1 cellular context compared by ENCODE assay signal in the genomic region with DNA sequence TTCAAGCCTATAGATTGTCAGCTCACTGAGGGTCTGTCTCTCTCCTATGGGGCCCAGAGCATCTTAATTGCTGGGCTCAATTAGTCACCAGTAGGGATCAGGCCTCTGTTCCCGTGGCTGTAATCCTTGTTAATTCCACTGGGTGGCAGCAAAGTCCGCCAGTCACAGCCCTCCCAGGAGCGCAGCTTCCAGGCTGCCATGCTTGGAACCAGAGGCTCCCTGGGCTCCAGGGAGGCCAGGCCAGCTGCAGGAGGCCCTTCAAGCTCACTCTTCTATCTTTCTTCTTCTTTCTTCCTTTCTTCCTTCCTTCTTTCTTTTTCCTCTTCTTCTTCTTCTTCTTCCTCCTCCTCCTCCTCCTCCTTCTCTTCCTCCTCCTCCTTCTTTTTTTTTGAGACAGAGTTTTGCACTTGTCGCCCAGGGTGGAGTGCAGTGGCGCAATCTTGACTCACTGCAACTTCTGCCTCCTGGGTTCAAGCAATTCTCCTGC.
TF ChIP-seq lines count a peak whose summit lies in the region.

No MANE protein-coding gene starts in this region.

TF ChIP-seq in K562, 482 proteins besides CTCF, POLR2A, EP300 and RAD21 (continued from another document and continues in another):
- peak; percentile 84 for TF ChIP-seq CC2D1A (IDR thresholded peaks at IDR 0.05)
- TF ChIP-seq CGGBP1 (CRISPR knock-in tag; IDR thresholded peaks at IDR 0.05), result no peak
- TF ChIP-seq PBX2 (CRISPR knock-in tag; IDR thresholded peaks at IDR 0.05; ENCODE audit: low read depth), result no peak
- no peak for TF ChIP-seq PBX2 (tag; conservative IDR thresholded peaks at IDR 0.05; ENCODE audit: low read depth)
- TF ChIP-seq NFE2 (IDR thresholded peaks at IDR 0.05; ENCODE audit: low read depth), result no peak
- TF ChIP-seq PML (IDR thresholded peaks at IDR 0.05; ENCODE audit: low read length), result no peak
- no peak for TF ChIP-seq NFXL1 (CRISPR knock-in tag; IDR thresholded peaks at IDR 0.05)
- no peak for TF ChIP-seq ZBTB8A (IDR thresholded peaks at IDR 0.05; ENCODE audit: partially characterized antibody)
- TF ChIP-seq SMC3 (conservative IDR thresholded peaks at IDR 0.05; ENCODE audit: insufficient read depth, low read depth, low read length), result peak; percentile 94
- no peak for TF ChIP-seq TRIM28 (IDR thresholded peaks at IDR 0.05)
- TF ChIP-seq E2F3 (CRISPR knock-in tag; IDR thresholded peaks at IDR 0.05), result no peak
- no peak for TF ChIP-seq ZNF511 (CRISPR knock-in tag; IDR thresholded peaks at IDR 0.05)
- no peak for TF ChIP-seq ZBTB7A (IDR thresholded peaks at IDR 0.05; ENCODE audit: borderline replicate concordance, control insufficient read depth, low read depth, low read length)
- no peak for TF ChIP-seq SMAD1 (IDR thresholded peaks at IDR 0.05; ENCODE audit: low read depth, low read length, partially characterized antibody)
- no peak for TF ChIP-seq ZNF277 (CRISPR knock-in tag; IDR thresholded peaks at IDR 0.05; ENCODE audit: borderline replicate concordance)
- TF ChIP-seq, protein P1, sequence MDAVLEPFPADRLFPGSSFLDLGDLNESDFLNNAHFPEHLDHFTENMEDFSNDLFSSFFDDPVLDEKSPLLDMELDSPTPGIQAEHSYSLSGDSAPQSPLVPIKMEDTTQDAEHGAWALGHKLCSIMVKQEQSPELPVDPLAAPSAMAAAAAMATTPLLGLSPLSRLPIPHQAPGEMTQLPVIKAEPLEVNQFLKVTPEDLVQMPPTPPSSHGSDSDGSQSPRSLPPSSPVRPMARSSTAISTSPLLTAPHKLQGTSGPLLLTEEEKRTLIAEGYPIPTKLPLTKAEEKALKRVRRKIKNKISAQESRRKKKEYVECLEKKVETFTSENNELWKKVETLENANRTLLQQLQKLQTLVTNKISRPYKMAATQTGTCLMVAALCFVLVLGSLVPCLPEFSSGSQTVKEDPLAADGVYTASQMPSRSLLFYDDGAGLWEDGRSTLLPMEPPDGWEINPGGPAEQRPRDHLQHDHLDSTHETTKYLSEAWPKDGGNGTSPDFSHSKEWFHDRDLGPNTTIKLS (IDR thresholded peaks at IDR 0.05; ENCODE audit: borderline replicate concordance, low read depth), result no peak
- TF ChIP-seq CBX8 (IDR thresholded peaks at IDR 0.05; ENCODE audit: borderline replicate concordance, extremely low read depth, low read depth, low read length, poor library complexity, severe bottlenecking), result no peak
- TF ChIP-seq ELF4 (CRISPR knock-in tag; IDR thresholded peaks at IDR 0.05), result no peak
- TF ChIP-seq TRIM25 (IDR thresholded peaks at IDR 0.05; ENCODE audit: borderline replicate concordance), result no peak
- TF ChIP-seq ZNF766 (CRISPR knock-in tag; conservative IDR thresholded peaks at IDR 0.05), result no peak
- TF ChIP-seq NCOA1 (IDR thresholded peaks at IDR 0.05; ENCODE audit: low read depth), result no peak
- no peak for TF ChIP-seq MEF2D (tag; conservative IDR thresholded peaks at IDR 0.05; ENCODE audit: low read depth)
- no peak for TF ChIP-seq ZNF717 (CRISPR knock-in tag; IDR thresholded peaks at IDR 0.05)
- no peak for TF ChIP-seq ZNF780A (CRISPR knock-in tag; IDR thresholded peaks at IDR 0.05)
- TF ChIP-seq ZBTB17 (CRISPR knock-in tag; IDR thresholded peaks at IDR 0.05), result no peak
- TF ChIP-seq BRCA1 (IDR thresholded peaks at IDR 0.05), result no peak
- no peak for TF ChIP-seq BRCA1 (CRISPR knock-in tag; IDR thresholded peaks at IDR 0.05)
- TF ChIP-seq ZNF232 (CRISPR knock-in tag; IDR thresholded peaks at IDR 0.05), result no peak
- no peak for TF ChIP-seq CBFA2T2 (conservative IDR thresholded peaks at IDR 0.05)
- 0 out of 2 replicates have a peak, but pooled peaks have one; percentile 33 for TF ChIP-seq BCOR (IDR thresholded peaks at IDR 0.05)
- no peak for TF ChIP-seq NCOA2 (IDR thresholded peaks at IDR 0.05; ENCODE audit: partially characterized antibody in 2 of 2)
- TF ChIP-seq, protein P2, sequence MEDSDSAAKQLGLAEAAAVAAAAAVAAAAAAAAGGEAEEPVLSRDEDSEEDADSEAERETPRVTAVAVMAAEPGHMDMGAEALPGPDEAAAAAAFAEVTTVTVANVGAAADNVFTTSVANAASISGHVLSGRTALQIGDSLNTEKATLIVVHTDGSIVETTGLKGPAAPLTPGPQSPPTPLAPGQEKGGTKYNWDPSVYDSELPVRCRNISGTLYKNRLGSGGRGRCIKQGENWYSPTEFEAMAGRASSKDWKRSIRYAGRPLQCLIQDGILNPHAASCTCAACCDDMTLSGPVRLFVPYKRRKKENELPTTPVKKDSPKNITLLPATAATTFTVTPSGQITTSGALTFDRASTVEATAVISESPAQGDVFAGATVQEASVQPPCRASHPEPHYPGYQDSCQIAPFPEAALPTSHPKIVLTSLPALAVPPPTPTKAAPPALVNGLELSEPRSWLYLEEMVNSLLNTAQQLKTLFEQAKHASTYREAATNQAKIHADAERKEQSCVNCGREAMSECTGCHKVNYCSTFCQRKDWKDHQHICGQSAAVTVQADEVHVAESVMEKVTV (CRISPR knock-in tag; IDR thresholded peaks at IDR 0.05), result peak; percentile 92
- TF ChIP-seq HDAC8 (tag; IDR thresholded peaks at IDR 0.05), result no peak
- TF ChIP-seq THRA (IDR thresholded peaks at IDR 0.05), result no peak
- 0 out of 2 replicates have a peak, but pooled peaks have one; percentile 31 for TF ChIP-seq GABPB1 (CRISPR knock-in tag; IDR thresholded peaks at IDR 0.05)
- TF ChIP-seq CREB1 (IDR thresholded peaks at IDR 0.05), result no peak
- no peak for TF ChIP-seq CREB1 (CRISPR knock-in tag; IDR thresholded peaks at IDR 0.05)
- no peak for TF ChIP-seq KHSRP (IDR thresholded peaks at IDR 0.05)
- TF ChIP-seq PRDM10 (IDR thresholded peaks at IDR 0.05; ENCODE audit: partially characterized antibody), result no peak
- TF ChIP-seq PHF20 (IDR thresholded peaks at IDR 0.05; ENCODE audit: partially characterized antibody), result no peak
- TF ChIP-seq ATF7 (IDR thresholded peaks at IDR 0.05), result no peak
- no peak for TF ChIP-seq SMAD4 (CRISPR knock-in tag; conservative IDR thresholded peaks at IDR 0.05)
- TF ChIP-seq AFF1 (IDR thresholded peaks at IDR 0.05; ENCODE audit: low read depth in 1 of 2, partially characterized antibody in 2 of 2), result no peak
- TF ChIP-seq ZFPM2 (CRISPR knock-in tag; IDR thresholded peaks at IDR 0.05), result no peak
